Comparison of ENCODE assay signal across 3 cellular contexts in the genomic region with DNA sequence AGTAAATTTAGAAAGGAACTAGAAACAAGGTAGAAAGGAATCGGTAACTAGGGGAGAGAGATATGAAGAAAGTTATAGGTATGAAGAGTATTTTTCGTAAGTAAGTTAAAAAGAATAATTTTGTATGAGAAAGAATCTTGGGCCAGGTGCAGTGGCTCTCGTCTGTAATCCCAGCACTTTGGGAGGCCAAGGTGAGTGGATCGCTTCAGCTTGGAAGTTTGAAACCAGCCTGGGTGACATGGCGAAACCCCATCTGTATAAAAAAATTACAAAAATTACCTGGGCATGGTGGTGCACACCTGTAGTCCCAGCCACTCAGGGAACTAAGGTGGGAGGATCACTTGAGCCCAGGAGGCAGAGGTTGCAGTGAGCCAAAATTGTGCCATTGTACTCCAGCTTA. TPM values are rescaled to one million over a fixed set of nuclear protein-coding genes. Genes with fewer than 3 reads are reported as not detected.
"Had no signal": no experiment of that assay in that cellular context is flagged by ENCODE, and none has a peak within 500 bp of the region (broad histone marks: within the 10 kb centered on the region; RNA-seq: fewer than 3 reads in every experiment).

No MANE protein-coding gene starts in this region.

- DNase-seq: GDM1, GF-D8 had no signal

- H3K4me3 ChIP-seq: GM12878 had no signal

RNA-seq across cellular contexts. Expression of a gene that starts 42.0 kb away (rescaled TPM):
- polyA plus RNA-seq: GM12878 had no signal
